In the genomic region with DNA sequence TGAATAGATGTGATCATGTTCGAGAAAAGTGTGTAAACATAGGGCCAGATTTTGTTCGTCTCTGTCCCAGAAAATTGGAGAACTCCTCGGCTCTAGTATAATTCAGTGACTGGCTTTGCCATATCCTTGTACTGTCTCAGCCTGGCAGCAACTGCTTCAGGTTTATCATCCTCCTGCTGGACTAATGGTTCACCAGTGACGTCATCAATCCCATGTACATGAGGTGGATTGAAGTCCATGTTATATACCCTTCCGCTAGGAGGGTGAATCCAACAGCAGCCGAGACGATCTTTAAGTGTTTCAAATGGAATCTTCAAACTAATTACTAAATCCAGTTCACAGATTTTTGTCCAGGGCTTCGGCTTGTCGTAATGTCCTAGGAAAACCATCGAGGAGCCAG, we compare ENCODE assay signal across 29 cellular contexts.
"Had no signal": no experiment of that assay in that cellular context is flagged by ENCODE, and none has a peak within 500 bp of the region (broad histone marks: within the 10 kb centered on the region; RNA-seq: fewer than 3 reads in every experiment).

No MANE protein-coding gene starts in this region.

- H3K9me3 Mint-ChIP-seq: mesothelial cell of epicardium; naive B cell; natural killer cell; nephron progenitor cell; neural progenitor cell; stimulated activated naive B cell treated with anti-CD40 and anti-IgM and Interleukin-4, amounts not matched to agents 10 μg/mL and 1 μg/mL and 100 μg/mL, for 72 hours had no signal

- H3K4me2 ChIP-seq: neural progenitor cell had no signal

- H3K27ac ChIP-seq: left lung, lower lobe of right lung, neural progenitor cell, neutrophil, parathyroid adenoma, psoas muscle, stomach, testis, thyroid gland, transverse colon, upper lobe of left lung, vagina had no signal

- H3K9me3 ChIP-seq: left lung, lower lobe of right lung, neutrophil, psoas muscle, stomach, testis, thyroid gland, transverse colon, upper lobe of left lung, vagina had no signal

- H3K27me3 ChIP-seq: left lung, neural progenitor cell, stomach, testis, thyroid gland, transverse colon, upper lobe of left lung, vagina had no signal

- H2AFZ ChIP-seq: parathyroid adenoma had no signal

- H3K27ac Mint-ChIP-seq: immature natural killer cell; mesothelial cell of epicardium; naive B cell; natural killer cell; nephron progenitor cell; neural progenitor cell; stimulated activated naive B cell treated with anti-CD40 and anti-IgM and Interleukin-4, amounts not matched to agents 10 μg/mL and 1 μg/mL and 100 μg/mL, for 72 hours had no signal

- DNase-seq: immature natural killer cell; kidney; left colon; left lung; lower lobe of right lung; mesendoderm; naive B cell; natural killer cell; nephron progenitor cell; occipital lobe; psoas muscle; stimulated activated CD4-positive, alpha-beta T cell treated with anti-CD3 and anti-CD28 coated beads, Interleukin-12 subunit alpha, Interleukin-12 subunit beta, amount 100 ng/mL, for 4 hours; stimulated activated CD4-positive, alpha-beta T cell treated with anti-CD3 and anti-CD28 coated beads, Interleukin-15, amount 100 ng/mL, for 24 hours; stimulated activated CD4-positive, alpha-beta T cell treated with anti-CD3 and anti-CD28 coated beads, Interleukin-2, amount 100 ng/mL, for 24 hours; stimulated activated CD4-positive, alpha-beta T cell treated with anti-CD3 and anti-CD28 coated beads, Interleukin-4, amount 100 ng/mL, for 1 hour; stimulated activated naive B cell treated with anti-CD40 and anti-IgM and Interleukin-4, amounts not matched to agents 10 μg/mL and 1 μg/mL and 100 μg/mL, for 72 hours; stimulated activated naive CD8-positive, alpha-beta T cell treated with anti-CD3 and anti-CD28 coated beads, Interleukin-15, Interleukin-2, amounts not matched to agents 100 U/mL and 50 U/mL, for 24 hours; stomach; testis; thyroid gland; transverse colon had no signal

- H3K4me3 Mint-ChIP-seq: immature natural killer cell; mesothelial cell of epicardium; naive B cell; natural killer cell; nephron progenitor cell; neural progenitor cell; stimulated activated naive B cell treated with anti-CD40 and anti-IgM and Interleukin-4, amounts not matched to agents 10 μg/mL and 1 μg/mL and 100 μg/mL, for 72 hours had no signal

- H3K36me3 ChIP-seq: left lung, lower lobe of right lung, neural progenitor cell, neutrophil, stomach, thyroid gland, transverse colon, upper lobe of left lung, vagina had no signal

- H3K79me2 ChIP-seq: parathyroid adenoma had no signal

- H3K36me3 Mint-ChIP-seq: immature natural killer cell; mesothelial cell of epicardium; naive B cell; natural killer cell; neural progenitor cell; stimulated activated naive B cell treated with anti-CD40 and anti-IgM and Interleukin-4, amounts not matched to agents 10 μg/mL and 1 μg/mL and 100 μg/mL, for 72 hours had no signal

- H3K4me1 Mint-ChIP-seq: immature natural killer cell; naive B cell; natural killer cell; stimulated activated naive B cell treated with anti-CD40 and anti-IgM and Interleukin-4, amounts not matched to agents 10 μg/mL and 1 μg/mL and 100 μg/mL, for 72 hours had no signal

- H3K4me1 ChIP-seq: left lung, parathyroid adenoma, testis, thyroid gland had no signal

- FAIRE-seq: islet of Langerhans, kidney had no signal

- H3K9ac ChIP-seq: neural progenitor cell, parathyroid adenoma had no signal

- H3K4me3 ChIP-seq: left lung, lower lobe of right lung, neural progenitor cell, psoas muscle, skin epidermis, stomach, thyroid gland, transverse colon, upper lobe of left lung, vagina had no signal
